In genomic region chr6:31271641-31272357, GRCh38 we compare ENCODE assay signal across 8 cellular contexts. TPM values are rescaled to one million over a fixed set of nuclear protein-coding genes. Genes with fewer than 3 reads are reported as not detected.
DNase-seq lines count a peak whose midpoint lies in the region; ATAC-seq and TF ChIP-seq lines count a peak whose summit lies in the region.

Gene HLA-C, minus strand, starts transcription at chr6:31272092. Its CDS starts 21 bp downstream, at chr6:31272071.

- peak within 1 kb of the TSS; percentile 100 for H3K27ac Mint-ChIP-seq in T-cell

- peaks cover 54 to 79% (median 57%) of the 10 kb centered on the region in 3 donors for H3K4me1 Mint-ChIP-seq in T-cell

- peak within 1 kb of the TSS; percentile 92 for H3K27ac ChIP-seq in adipose tissue (ENCODE audit: low read depth, low read length)
- H3K27ac ChIP-seq in heart left ventricle, result peak within 1 kb of the TSS; percentile 70 to 100 (median 92)
- H3K27ac ChIP-seq in transverse colon, result peak within 1 kb of the TSS; percentile 78 to 100 (median 98)

- TF ChIP-seq CTCF in GM10266 (IDR thresholded peaks at IDR 0.05; ENCODE audit: control insufficient read depth, insufficient read depth, low read depth, missing control alignments), result no peak
- TF ChIP-seq CTCF in heart left ventricle (IDR thresholded peaks at IDR 0.05), result peak in 2 of 12 donors; percentile 11 to 23
- peak in 1 of 5 experiments; percentile 14 for TF ChIP-seq CTCF in transverse colon (IDR thresholded peaks at IDR 0.05)

- TF ChIP-seq POLR2A in heart left ventricle (IDR thresholded peaks at IDR 0.05) (peak in 1 of 2 donors; percentile 98), transverse colon (IDR thresholded peaks at IDR 0.05) (peak; percentile 86)

- in situ Hi-C loops in transverse colon (cut with MboI; ENCODE audit: low pct_ligation_motif_present in 1 of 4, low pct_unique_long_range_greater_than_20kb in 1 of 4, low sequenced_read_pairs in 3 of 4), result no loop called here

- 0 to 1% (median 0%) methylated on average over 44 to 62 of the region's 62 CpGs for WGBS in adipose tissue, 3 donors
- WGBS in heart left ventricle, 4 donors, result 0% methylated on average over 16 to 62 of the region's 62 CpGs
- 0% methylated on average over 26 of the region's 62 CpGs; no CpG with 5 or more reads in 1 of the 2 donors for WGBS in transverse colon (ENCODE audit: low coverage in 1 of 2), 2 donors

- H3K4me3 Mint-ChIP-seq in T-cell, result peak within 1 kb of the TSS; percentile 97 to 98 (median 97)

- intact Hi-C loops in heart left ventricle (cut with DNase I) (loop anchor here in 8 of 10 donors (1.0 to 10.0 kb wide), 11 partner anchors 44 to 137 kb away; partner anchors contain the start of genes HLA-B (in 5 of the 8) and PSORS1C2 (in 1 of the 8)), transverse colon (cut with DNase I; ENCODE audit: low total_unique reads) (loop anchor here (1.0 kb wide), 1 partner anchor 96 kb away; no protein-coding TSS in a partner anchor)

- POLR2A ChIA-PET in T-cell (lab: Charles Lee), result no interaction called here

- DNase-seq in GM10266 (ENCODE audit: extremely low spot score), result peak; percentile 92
- peak; percentile 88 for DNase-seq in NCI-H1105 treated with DMSO at 0.1 percent for 48 hours (lab: John Stamatoyannopoulos, UW)
- DNase-seq in T-cell, result peak; percentile 78 to 94 (median 92)
- peak; percentile 91 to 96 (median 94) for DNase-seq in heart left ventricle
- peak; percentile 95 for DNase-seq in pons (ENCODE audit: low spot score)
- DNase-seq in transverse colon, result peak; percentile 96

- H3K4me1 ChIP-seq in heart left ventricle, result peaks cover 0 to 24% (median 2%) of the 10 kb centered on the region in 12 donors
- H3K4me1 ChIP-seq in transverse colon, result peaks cover 0 to 15% (median 6%) of the 10 kb centered on the region in 4 donors

- peaks cover 0 to 3% of the 10 kb centered on the region in 2 donors for H3K27me3 Mint-ChIP-seq in T-cell

- H3K9me3 Mint-ChIP-seq in T-cell, result no peaks in the 10 kb centered on the region

- ATAC-seq in HG02623 (IDR thresholded peaks at IDR 0.05; ENCODE audit: unreplicated experiment), result peak; percentile 81
- peak; percentile 84 to 91 (median 90) for ATAC-seq in T-cell (replicated peaks in 1 of 4)
- peak; percentile 97 to 99 (median 99) for ATAC-seq in heart left ventricle

- H3K4me3 ChIP-seq in heart left ventricle (peak within 1 kb of the TSS; percentile 47 to 99 (median 74)), transverse colon (peak within 1 kb of the TSS; percentile 41 to 89 (median 78))

- TF ChIP-seq EP300 in transverse colon (IDR thresholded peaks at IDR 0.05; ENCODE audit: low read depth), result no peak

- peaks cover 36% of the 10 kb centered on the region for H3K36me3 Mint-ChIP-seq in T-cell

- CTCF ChIA-PET in T-cell (lab: Charles Lee), result interaction anchor here in 1 of 2 donors (0.8 to 2.0 kb wide), 2 partner anchors 26 to 75 kb away, joined by 3 to 6 read pairs; no protein-coding TSS in a partner anchor

- H3K27me3 ChIP-seq in heart left ventricle (no peaks in the 10 kb centered on the region), transverse colon (no peaks in the 10 kb centered on the region)

- H3K9me3 ChIP-seq in heart left ventricle (no peaks in the 10 kb centered on the region), transverse colon (no peaks in the 10 kb centered on the region)

- peaks cover 0 to 27% (median 2%) of the 10 kb centered on the region in 9 donors for H3K36me3 ChIP-seq in heart left ventricle
- no peaks in the 10 kb centered on the region for H3K36me3 ChIP-seq in transverse colon

RNA-seq across cellular contexts. Expression of gene HLA-C, which starts in this region (rescaled TPM):
- 1,000 to 10,000 TPM; 1,368 to 2,791 (median 2,039) TPM for total RNA-seq in T-cell
- polyA plus RNA-seq in adipose tissue, result 100 to 1,000 TPM; 119 to 485 (median 257) TPM
- 1,000 to 10,000 TPM in 1 of 9 donors, 100 to 1,000 TPM in 8; 160 to 1,096 (median 318) TPM for total RNA-seq in heart left ventricle
- 100 to 1,000 TPM; 182 to 211 TPM for polyA plus RNA-seq in heart left ventricle
- 1,000 to 10,000 TPM in 3 of 4 donors, 100 to 1,000 TPM in 1; 200 to 1,614 (median 1,271) TPM for total RNA-seq in transverse colon

Comparison
In these comparisons a context has a peak if more than half of its experiments do, and no peak if none do; other contexts are left out.
1. Peak in every context shown above with its lines: DNase-seq, ATAC-seq, H3K4me3 ChIP-seq and H3K27ac ChIP-seq.